Comparison of ENCODE assay signal across 9 cellular contexts in the genomic region with DNA sequence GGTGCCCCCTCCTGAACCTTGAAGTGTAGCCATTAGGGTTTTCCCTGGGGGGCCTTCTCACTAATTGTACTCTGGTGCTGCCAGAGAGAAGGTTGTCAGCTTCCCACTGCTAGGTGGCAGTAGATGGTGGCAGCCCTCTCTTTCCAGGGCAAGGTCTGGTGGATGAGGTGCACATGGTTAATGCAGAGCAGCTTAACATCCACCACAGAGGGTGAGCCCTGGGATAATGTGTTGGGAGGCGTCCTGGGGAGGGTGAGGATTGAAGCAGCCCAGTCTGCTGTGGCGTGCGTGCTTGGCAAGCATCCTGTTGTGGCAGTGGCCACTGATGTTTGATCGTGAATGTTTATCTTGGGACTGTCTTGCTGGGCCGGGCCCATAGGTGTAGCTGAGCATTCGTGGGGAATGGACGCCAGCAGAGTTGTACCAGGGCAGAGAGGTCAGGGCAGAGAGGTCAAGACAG. TPM values are rescaled to one million over a fixed set of nuclear protein-coding genes. Genes with fewer than 3 reads are reported as not detected.
DNase-seq lines count a peak whose midpoint lies in the region; ATAC-seq and TF ChIP-seq lines count a peak whose summit lies in the region.
"Had no signal": no experiment of that assay in that cellular context is flagged by ENCODE, and none has a peak within 500 bp of the region (broad histone marks: within the 10 kb centered on the region; RNA-seq: fewer than 3 reads in every experiment).

No MANE protein-coding gene starts in this region.

- no peaks in the 10 kb centered on the region for H3K9me3 ChIP-seq in skeletal muscle tissue (ENCODE audit: control insufficient read depth in 3 of 3, low read length in 3 of 3)
- H3K9me3 ChIP-seq in PC-9 (ENCODE audit: insufficient read depth, low read depth) = no peaks in the 10 kb centered on the region

- H3K27ac ChIP-seq in skeletal muscle tissue (ENCODE audit: low read depth, low read length) = peak overlapping the region; percentile 85
- H3K27ac ChIP-seq in PC-9 = no peak overlapping the region
- H3K27ac ChIP-seq: epithelial cell of prostate had no signal

- H3K4me1 Mint-ChIP-seq in WTC11 (peaks cover 76% of the 10 kb centered on the region), glutamatergic neuron (ENCODE audit: low read depth, unreplicated experiment) (peaks cover 53% of the 10 kb centered on the region)

- H3K9me3 Mint-ChIP-seq in WTC11 (no peaks in the 10 kb centered on the region), glutamatergic neuron (ENCODE audit: unreplicated experiment) (peaks cover 12% of the 10 kb centered on the region)

- peak overlapping the region in 2 of 3 donors; percentile 44 to 50 for H3K9ac ChIP-seq in skeletal muscle tissue (ENCODE audit: low read depth in 1 of 3, low read length in 3 of 3)

- no peaks in the 10 kb centered on the region for H3F3A ChIP-seq in PC-9 (ENCODE audit: insufficient read depth, low read depth)

- CTCF ChIA-PET in WTC11 (lab: Charles Lee) = interaction anchor here (0.5 to 4.8 kb wide), 6 partner anchors 15 to 413 kb away, joined by 3 to 71 read pairs (median 3); a partner anchor contains a TSS
- CTCF ChIA-PET in PC-9 (lab: Charles Lee) = no interaction called here

- H3K36me3 Mint-ChIP-seq in WTC11 (peaks cover 20% of the 10 kb centered on the region), glutamatergic neuron (ENCODE audit: unreplicated experiment) (no peaks in the 10 kb centered on the region)

- no peaks in the 10 kb centered on the region for H3K9me2 ChIP-seq in PC-9 (ENCODE audit: insufficient read depth)

- H3K27me3 Mint-ChIP-seq in WTC11 (ENCODE audit: low read depth) = no peaks in the 10 kb centered on the region; the same call in 1 of the 2 replicates
- peaks cover 12% of the 10 kb centered on the region for H3K27me3 Mint-ChIP-seq in glutamatergic neuron (ENCODE audit: unreplicated experiment)

- peaks cover 46% of the 10 kb centered on the region for H3K79me2 ChIP-seq in PC-9 (ENCODE audit: low read depth)

- H3K27me3 ChIP-seq in skeletal muscle tissue (ENCODE audit: control insufficient read depth in 3 of 3, insufficient read depth in 3 of 3, low read length in 3 of 3) (no peaks in the 10 kb centered on the region), PC-9 (ENCODE audit: insufficient read depth, low read depth) (no peaks in the 10 kb centered on the region)

- H3K27ac Mint-ChIP-seq in WTC11 = peak overlapping the region; percentile 95
- H3K27ac Mint-ChIP-seq in glutamatergic neuron (ENCODE audit: unreplicated experiment) = peak overlapping the region; percentile 86

- H3K4me3 Mint-ChIP-seq in WTC11 (no peak overlapping the region), glutamatergic neuron (ENCODE audit: unreplicated experiment) (peak overlapping the region; percentile 77)

- ATAC-seq in WTC11 (no peak), GM21367 (IDR thresholded peaks at IDR 0.05; ENCODE audit: unreplicated experiment) (no peak), HG03097 (IDR thresholded peaks at IDR 0.05; ENCODE audit: low FRiP score, unreplicated experiment) (no peak), HG03521 (IDR thresholded peaks at IDR 0.05; ENCODE audit: unreplicated experiment) (no peak)

- H2AFZ ChIP-seq in PC-9 = no peak overlapping the region

- H3K4me1 ChIP-seq in skeletal muscle tissue (ENCODE audit: control insufficient read depth in 3 of 3, insufficient read depth in 3 of 3, low read length in 3 of 3) (peaks cover 76 to 98% (median 93%) of the 10 kb centered on the region in 3 donors), PC-9 (replicated peaks; ENCODE audit: insufficient read depth) (peaks cover 32% of the 10 kb centered on the region)

- BruUV-seq in PC-9 (replicated peaks; lab: Mats Ljungman, UMichigan) = no TSS peak

- DNase-seq in WTC11 (ENCODE audit: low spot score) = no peak
- no peak for DNase-seq in glutamatergic neuron
- DNase-seq in PC-9 = no peak

- POLR2A ChIA-PET in WTC11 (lab: Charles Lee) = interaction anchor here (3.6 kb wide), 1 partner anchor 27 kb away, joined by 25 read pairs; a partner anchor contains a TSS
- POLR2A ChIA-PET in PC-9 (lab: Charles Lee; ENCODE audit: unreplicated experiment) = interaction anchor here (0.8 kb wide), 1 partner anchor 27 kb away, joined by 5 read pairs; a partner anchor contains a TSS

- peak; percentile 17; the same call in 1 of the 3 replicates for TF ChIP-seq CTCF in GM12872 (IDR thresholded peaks at IDR 0.05; ENCODE audit: insufficient read depth, low read depth, low read length)
- TF ChIP-seq CTCF in WTC11 (IDR thresholded peaks at IDR 0.05) = no peak
- no peak for TF ChIP-seq CTCF in glutamatergic neuron (IDR thresholded peaks at IDR 0.05; ENCODE audit: partially characterized antibody, unreplicated experiment)
- no peak; the same call in 1 of the 2 replicates for TF ChIP-seq CTCF in PC-9 (conservative IDR thresholded peaks at IDR 0.05)

- H3K4me3 ChIP-seq in skeletal muscle tissue (ENCODE audit: low read length in 3 of 3) = peak overlapping the region in 2 of 3 donors; percentile 19 to 29
- H3K4me3 ChIP-seq in PC-9 = no peak overlapping the region

- intact Hi-C loops in PC-9 (cut with micrococcal nuclease; ENCODE audit: unreplicated experiment) = no loop called here

- no peak overlapping the region for H3K4me2 ChIP-seq in PC-9

- H3K36me3 ChIP-seq in skeletal muscle tissue (ENCODE audit: control insufficient read depth in 3 of 3, insufficient read depth in 3 of 3, low read length in 3 of 3) (peaks cover 32 to 41% (median 36%) of the 10 kb centered on the region in 3 donors), PC-9 (ENCODE audit: low read depth) (peaks cover 7% of the 10 kb centered on the region)

- H4K20me1 ChIP-seq in PC-9 (ENCODE audit: insufficient read depth) = peaks cover 49% of the 10 kb centered on the region

TF ChIP-seq in WTC11, 78 proteins besides CTCF, POLR2A, EP300 and RAD21:
- TF ChIP-seq ZNF219 (CRISPR knock-in tag; IDR thresholded peaks at IDR 0.05; ENCODE audit: borderline replicate concordance) = no peak
- TF ChIP-seq, protein P1, sequence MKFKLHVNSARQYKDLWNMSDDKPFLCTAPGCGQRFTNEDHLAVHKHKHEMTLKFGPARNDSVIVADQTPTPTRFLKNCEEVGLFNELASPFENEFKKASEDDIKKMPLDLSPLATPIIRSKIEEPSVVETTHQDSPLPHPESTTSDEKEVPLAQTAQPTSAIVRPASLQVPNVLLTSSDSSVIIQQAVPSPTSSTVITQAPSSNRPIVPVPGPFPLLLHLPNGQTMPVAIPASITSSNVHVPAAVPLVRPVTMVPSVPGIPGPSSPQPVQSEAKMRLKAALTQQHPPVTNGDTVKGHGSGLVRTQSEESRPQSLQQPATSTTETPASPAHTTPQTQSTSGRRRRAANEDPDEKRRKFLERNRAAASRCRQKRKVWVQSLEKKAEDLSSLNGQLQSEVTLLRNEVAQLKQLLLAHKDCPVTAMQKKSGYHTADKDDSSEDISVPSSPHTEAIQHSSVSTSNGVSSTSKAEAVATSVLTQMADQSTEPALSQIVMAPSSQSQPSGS (CRISPR knock-in tag; IDR thresholded peaks at IDR 0.05; ENCODE audit: borderline replicate concordance, low read depth) = no peak
- TF ChIP-seq, protein P2, sequence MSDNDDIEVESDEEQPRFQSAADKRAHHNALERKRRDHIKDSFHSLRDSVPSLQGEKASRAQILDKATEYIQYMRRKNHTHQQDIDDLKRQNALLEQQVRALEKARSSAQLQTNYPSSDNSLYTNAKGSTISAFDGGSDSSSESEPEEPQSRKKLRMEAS (CRISPR knock-in tag; IDR thresholded peaks at IDR 0.05) = no peak
- no peak for TF ChIP-seq FOXK1 (CRISPR knock-in tag; IDR thresholded peaks at IDR 0.05)
- TF ChIP-seq, protein P3, sequence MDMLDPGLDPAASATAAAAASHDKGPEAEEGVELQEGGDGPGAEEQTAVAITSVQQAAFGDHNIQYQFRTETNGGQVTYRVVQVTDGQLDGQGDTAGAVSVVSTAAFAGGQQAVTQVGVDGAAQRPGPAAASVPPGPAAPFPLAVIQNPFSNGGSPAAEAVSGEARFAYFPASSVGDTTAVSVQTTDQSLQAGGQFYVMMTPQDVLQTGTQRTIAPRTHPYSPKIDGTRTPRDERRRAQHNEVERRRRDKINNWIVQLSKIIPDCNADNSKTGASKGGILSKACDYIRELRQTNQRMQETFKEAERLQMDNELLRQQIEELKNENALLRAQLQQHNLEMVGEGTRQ (CRISPR knock-in tag; IDR thresholded peaks at IDR 0.05) = no peak
- no peak for TF ChIP-seq ZNF317 (CRISPR knock-in tag; IDR thresholded peaks at IDR 0.05; ENCODE audit: borderline replicate concordance, low read depth)
- no peak for TF ChIP-seq ELF4 (CRISPR knock-in tag; IDR thresholded peaks at IDR 0.05; ENCODE audit: low read depth)
- no peak for TF ChIP-seq JAZF1 (CRISPR knock-in tag; IDR thresholded peaks at IDR 0.05)
- TF ChIP-seq NFATC4 (CRISPR knock-in tag; IDR thresholded peaks at IDR 0.05) = no peak
- TF ChIP-seq TP53 (CRISPR knock-in tag; IDR thresholded peaks at IDR 0.05) = no peak
- TF ChIP-seq ZNF138 (CRISPR knock-in tag; conservative IDR thresholded peaks at IDR 0.05) = no peak

RNA-seq across cellular contexts. Expression of a gene that starts 5.8 kb away (rescaled TPM):
- total RNA-seq in WTC11 (2021) = 97.7 to 106 TPM (median 102 TPM) in 3 replicates
- total RNA-seq in glutamatergic neuron (ENCODE audit: unreplicated experiment) = 142 TPM
- 37.1 TPM for total RNA-seq in skeletal muscle tissue
- 78.4 and 78.5 TPM in 2 replicates for total RNA-seq in PC-9 (2021)

RNA-seq across cellular contexts. Expression of a gene that starts 26.8 kb away (rescaled TPM):
- total RNA-seq in WTC11 (2021) = 29.7 to 34.1 TPM (median 30.5 TPM) in 3 replicates
- 43.2 TPM for total RNA-seq in glutamatergic neuron (ENCODE audit: unreplicated experiment)
- 2.1 TPM for total RNA-seq in skeletal muscle tissue
- 22.2 and 24.8 TPM in 2 replicates for total RNA-seq in PC-9 (2021)

RNA-seq across cellular contexts. Expression of a gene that starts 29.5 kb away (rescaled TPM):
- not detected in 3 replicates for total RNA-seq in WTC11 (2021)
- total RNA-seq in glutamatergic neuron (ENCODE audit: unreplicated experiment) = not detected
- 2.1 TPM for total RNA-seq in skeletal muscle tissue
- total RNA-seq in PC-9 (2021) = 2.5 and 2.7 TPM in 2 replicates

RNA-seq across cellular contexts. Expression of a gene that starts 45.4 kb away (rescaled TPM):
- total RNA-seq in WTC11 (2021) (0.25 to 0.80 TPM (median 0.28 TPM) in 3 replicates), glutamatergic neuron (ENCODE audit: unreplicated experiment) (not detected), skeletal muscle tissue (not detected), PC-9 (2021) (not detected in 2 replicates)

RNA-seq across cellular contexts. Expression of a gene that starts 53.8 kb away (rescaled TPM):
- 215 to 227 TPM (median 218 TPM) in 3 replicates for total RNA-seq in WTC11 (2021)
- 70.3 TPM for total RNA-seq in glutamatergic neuron (ENCODE audit: unreplicated experiment)
- 7.8 TPM for total RNA-seq in skeletal muscle tissue
- 119 and 147 TPM in 2 replicates for total RNA-seq in PC-9 (2021)
